Comparison of ENCODE assay signal across 1 cellular context in genomic region chr1:229098903-229099578, GRCh38.
A peak's percentile ranks its signal among the peaks of the same experiment; 100 is the strongest.
TF ChIP-seq lines count a peak whose summit lies in the region.

No MANE protein-coding gene starts in this region.

TF ChIP-seq in HepG2, 621 proteins besides CTCF, POLR2A, EP300 and RAD21 (continued from another document and continues in another):
- TF ChIP-seq PATZ1 (CRISPR knock-in tag; IDR thresholded peaks at IDR 0.05): peak; percentile 45
- peak; percentile 48; the same call in 1 of the 2 replicates for TF ChIP-seq ELF1 (CRISPR knock-in tag; IDR thresholded peaks at IDR 0.05)
- peak; percentile 74; the same call in 1 of the 2 replicates for TF ChIP-seq SMAD1 (CRISPR knock-in tag; IDR thresholded peaks at IDR 0.05; ENCODE audit: borderline replicate concordance, low read depth)
- no peak; the same call in 1 of the 2 replicates for TF ChIP-seq E2F2 (CRISPR knock-in tag; IDR thresholded peaks at IDR 0.05; ENCODE audit: borderline replicate concordance)
- TF ChIP-seq POLR2G (IDR thresholded peaks at IDR 0.05; ENCODE audit: low read depth, low read length): peak; percentile 53; the same call in 1 of the 2 replicates
- peak; percentile 39; the same call in 1 of the 2 replicates for TF ChIP-seq ZNF724P (CRISPR knock-in tag; IDR thresholded peaks at IDR 0.05; ENCODE audit: borderline replicate concordance)
- TF ChIP-seq STAT5B (CRISPR knock-in tag; IDR thresholded peaks at IDR 0.05): no peak
- TF ChIP-seq THYN1 (CRISPR knock-in tag; IDR thresholded peaks at IDR 0.05; ENCODE audit: borderline replicate concordance, low read depth): no peak
- no peak for TF ChIP-seq PAWR (CRISPR knock-in tag; IDR thresholded peaks at IDR 0.05; ENCODE audit: borderline replicate concordance)
- TF ChIP-seq PHF8 (CRISPR knock-in tag; IDR thresholded peaks at IDR 0.05): peak; percentile 45; the same call in 1 of the 2 replicates
- TF ChIP-seq ZNF766 (CRISPR knock-in tag; IDR thresholded peaks at IDR 0.05; ENCODE audit: borderline replicate concordance): peak; percentile 32; the same call in 1 of the 2 replicates
- TF ChIP-seq ZFYVE20 (CRISPR knock-in tag; IDR thresholded peaks at IDR 0.05; ENCODE audit: borderline replicate concordance, low read depth): no peak
- peak; percentile 62; the same call in 1 of the 2 replicates for TF ChIP-seq ZBTB7B (CRISPR knock-in tag; IDR thresholded peaks at IDR 0.05)
- peak; percentile 47; the same call in 1 of the 2 replicates for TF ChIP-seq CHD4 (IDR thresholded peaks at IDR 0.05; ENCODE audit: borderline replicate concordance, low read length)
- peak; percentile 96 for TF ChIP-seq SALL1 (CRISPR knock-in tag; IDR thresholded peaks at IDR 0.05)
- TF ChIP-seq HMGXB4 (CRISPR knock-in tag; IDR thresholded peaks at IDR 0.05; ENCODE audit: borderline replicate concordance in 1 of 2, low read depth in 1 of 2): peak in 1 of 2 experiments; percentile 34; a peak in 1 of 4 replicates
- peak; percentile 61; the same call in 1 of the 2 replicates for TF ChIP-seq NFIC (IDR thresholded peaks at IDR 0.05; ENCODE audit: low read length)
- TF ChIP-seq SP2 (CRISPR knock-in tag; IDR thresholded peaks at IDR 0.05): no peak
- TF ChIP-seq NR2F1 (CRISPR knock-in tag; IDR thresholded peaks at IDR 0.05): peak; percentile 62 to 75; a peak in 3 of 4 replicates
- no peak for TF ChIP-seq ZNF501 (CRISPR knock-in tag; IDR thresholded peaks at IDR 0.05)
- TF ChIP-seq ZNF446 (CRISPR knock-in tag; IDR thresholded peaks at IDR 0.05): no peak
- no peak for TF ChIP-seq PLRG1 (conservative IDR thresholded peaks at IDR 0.05)
- TF ChIP-seq CAMTA2 (CRISPR knock-in tag; IDR thresholded peaks at IDR 0.05; ENCODE audit: borderline replicate concordance): no peak
- no peak for TF ChIP-seq LCORL (IDR thresholded peaks at IDR 0.05)
- peak; percentile 95 for TF ChIP-seq LCORL (CRISPR knock-in tag; IDR thresholded peaks at IDR 0.05)
- TF ChIP-seq ZNF557 (CRISPR knock-in tag; IDR thresholded peaks at IDR 0.05): no peak; the same call in 1 of the 2 replicates
- peak; percentile 64 for TF ChIP-seq UBTF (CRISPR knock-in tag; IDR thresholded peaks at IDR 0.05)
- peak; percentile 55; the same call in 1 of the 2 replicates for TF ChIP-seq TFDP1 (CRISPR knock-in tag; IDR thresholded peaks at IDR 0.05; ENCODE audit: borderline replicate concordance)
- TF ChIP-seq ZNF691 (CRISPR knock-in tag; IDR thresholded peaks at IDR 0.05; ENCODE audit: borderline replicate concordance, low read depth): peak; percentile 84; the same call in 1 of the 2 replicates
- no peak for TF ChIP-seq SMARCC2 (IDR thresholded peaks at IDR 0.05)
- 0 out of 2 replicates have a peak, but pooled peaks have one; percentile 39 for TF ChIP-seq ZNF639 (CRISPR knock-in tag; conservative IDR thresholded peaks at IDR 0.05)
- TF ChIP-seq ZNF749 (CRISPR knock-in tag; IDR thresholded peaks at IDR 0.05; ENCODE audit: borderline replicate concordance): no peak
- TF ChIP-seq ZNF660 (CRISPR knock-in tag; IDR thresholded peaks at IDR 0.05; ENCODE audit: borderline replicate concordance, low read depth): no peak
- no peak for TF ChIP-seq ZNF234 (CRISPR knock-in tag; conservative IDR thresholded peaks at IDR 0.05)
- no peak for TF ChIP-seq FOXO4 (CRISPR knock-in tag; conservative IDR thresholded peaks at IDR 0.05)
- 0 out of 2 replicates have a peak, but pooled peaks have one; percentile 62 for TF ChIP-seq ZNF619 (CRISPR knock-in tag; IDR thresholded peaks at IDR 0.05)
- no peak for TF ChIP-seq ZNF597 (CRISPR knock-in tag; IDR thresholded peaks at IDR 0.05)
- peak; percentile 64; the same call in 1 of the 2 replicates for TF ChIP-seq MXD4 (CRISPR knock-in tag; IDR thresholded peaks at IDR 0.05)
- TF ChIP-seq ONECUT2 (CRISPR knock-in tag; IDR thresholded peaks at IDR 0.05): 0 out of 2 replicates have a peak, but pooled peaks have one; percentile 34
- peak; percentile 28; the same call in 1 of the 2 replicates for TF ChIP-seq ETV5 (CRISPR knock-in tag; IDR thresholded peaks at IDR 0.05; ENCODE audit: borderline replicate concordance)
- TF ChIP-seq ZNF644 (CRISPR knock-in tag; IDR thresholded peaks at IDR 0.05; ENCODE audit: low read depth): peak; percentile 100
- TF ChIP-seq ZNF260 (CRISPR knock-in tag; IDR thresholded peaks at IDR 0.05; ENCODE audit: borderline replicate concordance, low read depth): no peak
- peak; percentile 94 for TF ChIP-seq FOXJ3 (CRISPR knock-in tag; IDR thresholded peaks at IDR 0.05; ENCODE audit: borderline replicate concordance)
- peak; percentile 76; the same call in 1 of the 2 replicates for TF ChIP-seq SOX5 (CRISPR knock-in tag; IDR thresholded peaks at IDR 0.05; ENCODE audit: borderline replicate concordance)
- TF ChIP-seq ZBTB33 (CRISPR knock-in tag; IDR thresholded peaks at IDR 0.05): peak; percentile 42; the same call in 1 of the 2 replicates
